34 cellular contexts compared by ENCODE assay signal in genomic region chr19:5316138-5316537, GRCh38.
"Had no signal": no experiment of that assay in that cellular context is flagged by ENCODE, and none has a peak within 500 bp of the region (broad histone marks: within the 10 kb centered on the region; RNA-seq: fewer than 3 reads in every experiment).

No MANE protein-coding gene starts in this region.

- DNase-seq: Karpas-422, Kasumi-1, MG63, MM.1S, MV-4-11, NCI-H1048, NCI-H1092, NCI-H1092 treated with DMSO at 0.1 percent for 48 hours, NCI-H1105, NCI-H1105 treated with DMSO at 0.1 percent for 48 hours, NCI-H1417, NCI-H1417 treated with DMSO at 0.1 percent for 48 hours, NCI-H1436, NCI-H1436 treated with DMSO at 0.1 percent for 48 hours, NCI-H146, NCI-H1694, NCI-H1694 treated with DMSO at 0.1 percent for 48 hours, NCI-H187, NCI-H187 treated with DMSO at 0.1 percent for 48 hours, NCI-H1930, NCI-H2029, NCI-H2029 treated with DMSO at 0.1 percent for 48 hours, NCI-H2081, NCI-H2081 treated with DMSO at 0.1 percent for 48 hours, NCI-H2107, NCI-H2171, NCI-H2171 treated with DMSO at 0.1 percent for 48 hours, NCI-H2227 treated with DMSO at 0.1 percent for 48 hours, NCI-H226, NCI-H345, NCI-H446, NCI-H446 treated with DMSO at 0.1 percent for 48 hours, NCI-H510A, NCI-H510A treated with DMSO at 0.1 percent for 48 hours had no signal

- H3K36me3 ChIP-seq: MG63 had no signal

- H3K9me3 ChIP-seq: MG63 had no signal

- H3K4me3 ChIP-seq: MG63 had no signal

- H3K27me3 ChIP-seq: MG63 had no signal
